Comparison of ENCODE assay signal across 32 cellular contexts in the genomic region with DNA sequence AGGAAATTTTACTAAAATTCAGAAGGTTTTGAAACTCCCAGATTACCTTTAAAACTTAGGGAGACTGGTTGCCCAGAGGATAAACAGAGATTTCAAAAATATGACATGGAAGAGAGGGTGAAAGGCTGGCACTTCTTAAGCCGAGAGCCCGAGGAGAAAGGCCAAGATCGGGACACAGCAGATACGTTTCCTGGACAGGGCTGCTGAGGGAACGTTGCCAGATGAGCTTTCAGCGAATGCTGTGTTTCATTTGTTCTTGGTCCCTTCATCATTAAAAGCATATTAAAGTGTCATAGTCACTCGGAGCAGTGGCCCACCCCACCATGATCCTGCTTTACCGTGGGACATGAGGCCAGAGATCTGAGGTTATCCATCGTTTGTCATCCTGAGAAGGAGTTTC. TPM values are rescaled to one million over a fixed set of nuclear protein-coding genes. Genes with fewer than 3 reads are reported as not detected.
"Had no signal": no experiment of that assay in that cellular context is flagged by ENCODE, and none has a peak within 500 bp of the region (broad histone marks: within the 10 kb centered on the region; RNA-seq: fewer than 3 reads in every experiment).

No MANE protein-coding gene starts in this region.

- H3K4me3 Mint-ChIP-seq: activated CD4-positive, alpha-beta memory T cell treated with anti-CD3 and anti-CD28 coated beads for 36 hours; activated CD4-positive, alpha-beta T cell treated with anti-CD3 and anti-CD28 coated beads for 36 hours; activated CD4-positive, alpha-beta T cell treated with anti-CD3 and anti-CD28 coated beads, Interleukin-2, amount 10 ng/mL, durations not matched to agents 24 days and 14 days; activated CD8-positive, alpha-beta memory T cell treated with anti-CD3 and anti-CD28 coated beads, Interleukin-2, amount 10 ng/mL, durations not matched to agents 7 days and 5 days; activated CD8-positive, alpha-beta T cell treated with anti-CD3 and anti-CD28 coated beads, Interleukin-2, amount 10 ng/mL, durations not matched to agents 7 days and 5 days; activated naive CD4-positive, alpha-beta T cell treated with anti-CD3 and anti-CD28 coated beads, Interleukin-2, amount 10 ng/mL, durations not matched to agents 7 days and 5 days; activated naive CD8-positive, alpha-beta T cell treated with anti-CD3 and anti-CD28 coated beads, Interleukin-2, amount 10 ng/mL, durations not matched to agents 7 days and 5 days; activated T-helper 1 cell treated with anti-CD3 and anti-CD28 coated beads, Interleukin-12 subunit alpha, Interleukin-12 subunit beta, Interleukin-2, Interleukin-4 antibody, amounts not matched to agents 30 ng/mL and 10 ng/mL and 1 ng/mL, durations not matched to agents 14 hours and 24 hours and 36 hours; brain; central memory CD8-positive, alpha-beta T cell; dendritic cell treated with granulocyte-macrophage colony-stimulating factor and Interleukin-4, amounts not matched to agents 40 ng/mL and 50 ng/mL, for 4 days; endodermal cell had no signal

- H3K36me3 Mint-ChIP-seq: activated CD4-positive, alpha-beta memory T cell treated with anti-CD3 and anti-CD28 coated beads for 36 hours; activated CD8-positive, alpha-beta memory T cell treated with anti-CD3 and anti-CD28 coated beads, Interleukin-2, amount 10 ng/mL, durations not matched to agents 7 days and 5 days; activated naive CD4-positive, alpha-beta T cell treated with anti-CD3 and anti-CD28 coated beads, Interleukin-2, amount 10 ng/mL, durations not matched to agents 7 days and 5 days; activated naive CD4-positive, alpha-beta T cell treated with anti-CD3 and anti-CD28 coated beads, Interleukin-2, amount 50 U/mL, for 72 hours; activated naive CD8-positive, alpha-beta T cell treated with anti-CD3 and anti-CD28 coated beads, Interleukin-2, amount 10 ng/mL, durations not matched to agents 7 days and 5 days; brain had no signal

- H3K9me3 Mint-ChIP-seq: activated CD4-positive, alpha-beta memory T cell treated with anti-CD3 and anti-CD28 coated beads for 36 hours; activated CD4-positive, alpha-beta T cell treated with anti-CD3 and anti-CD28 coated beads, Interleukin-2, amount 10 ng/mL, durations not matched to agents 24 days and 14 days; activated naive CD4-positive, alpha-beta T cell treated with anti-CD3 and anti-CD28 coated beads, Interleukin-2, amount 10 ng/mL, durations not matched to agents 7 days and 5 days; activated naive CD4-positive, alpha-beta T cell treated with anti-CD3 and anti-CD28 coated beads, Interleukin-2, amount 50 U/mL, for 72 hours; activated naive CD8-positive, alpha-beta T cell treated with anti-CD3 and anti-CD28 coated beads, Interleukin-2, amount 10 ng/mL, durations not matched to agents 7 days and 5 days; activated T-helper 1 cell treated with anti-CD3 and anti-CD28 coated beads, Interleukin-12 subunit alpha, Interleukin-12 subunit beta, Interleukin-2, Interleukin-4 antibody, amounts not matched to agents 30 ng/mL and 10 ng/mL and 1 ng/mL, durations not matched to agents 14 hours and 24 hours and 36 hours; central memory CD8-positive, alpha-beta T cell; dendritic cell treated with granulocyte-macrophage colony-stimulating factor and Interleukin-4, amounts not matched to agents 40 ng/mL and 50 ng/mL, for 4 days; endodermal cell had no signal

- H3K27me3 Mint-ChIP-seq: brain; dendritic cell treated with granulocyte-macrophage colony-stimulating factor and Interleukin-4, amounts not matched to agents 40 ng/mL and 50 ng/mL, for 4 days had no signal

- H3K4me1 Mint-ChIP-seq: activated CD4-positive, alpha-beta T cell treated with anti-CD3 and anti-CD28 coated beads for 36 hours; activated CD4-positive, alpha-beta T cell treated with anti-CD3 and anti-CD28 coated beads, Interleukin-2, amount 10 ng/mL, durations not matched to agents 24 days and 14 days; activated CD8-positive, alpha-beta memory T cell treated with anti-CD3 and anti-CD28 coated beads, Interleukin-2, amount 10 ng/mL, durations not matched to agents 7 days and 5 days; activated naive CD4-positive, alpha-beta T cell treated with anti-CD3 and anti-CD28 coated beads, Interleukin-2, amount 10 ng/mL, durations not matched to agents 7 days and 5 days; activated naive CD8-positive, alpha-beta T cell treated with anti-CD3 and anti-CD28 coated beads, Interleukin-2, amount 10 ng/mL, durations not matched to agents 7 days and 5 days; central memory CD8-positive, alpha-beta T cell; endodermal cell had no signal

- H3K9me3 ChIP-seq: ascending aorta, breast epithelium, gastroesophageal sphincter had no signal

- DNase-seq: activated CD4-positive, alpha-beta memory T cell treated with anti-CD3 and anti-CD28 coated beads for 36 hours; activated CD4-positive, alpha-beta T cell treated with anti-CD3 and anti-CD28 coated beads for 36 hours; activated CD4-positive, alpha-beta T cell treated with anti-CD3 and anti-CD28 coated beads, Interleukin-2, amount 10 ng/mL, durations not matched to agents 24 days and 14 days; activated CD4-positive, CD25-positive, alpha-beta regulatory T cell; activated CD4-positive, CD25-positive, alpha-beta regulatory T cell treated with anti-CD3 and anti-CD28 coated beads, Interleukin-2, amount 50 U/mL, for 72 hours; activated CD8-positive, alpha-beta memory T cell treated with anti-CD3 and anti-CD28 coated beads, Interleukin-2, amount 10 ng/mL, durations not matched to agents 7 days and 5 days; activated CD8-positive, alpha-beta memory T cell treated with anti-CD3 and anti-CD28 coated beads, Interleukin-2, amount 50 U/mL, for 4 hours; activated CD8-positive, alpha-beta T cell treated with anti-CD3 and anti-CD28 coated beads, Interleukin-2, amount 10 ng/mL, durations not matched to agents 7 days and 5 days; activated gamma-delta T cell; activated naive CD4-positive, alpha-beta T cell; activated naive CD4-positive, alpha-beta T cell treated with anti-CD3 and anti-CD28 coated beads, Interleukin-2, amount 10 ng/mL, durations not matched to agents 7 days and 5 days; activated naive CD8-positive, alpha-beta T cell treated with anti-CD3 and anti-CD28 coated beads, Interleukin-2, amount 10 ng/mL, durations not matched to agents 7 days and 5 days; activated T-cell treated with anti-CD3 and anti-CD28 coated beads, Interleukin-2, amount 50 U/mL, for 1 hour; activated T-cell treated with anti-CD3 and anti-CD28 coated beads, Interleukin-2, amount 50 U/mL, for 48 hours; dorsolateral prefrontal cortex; effector memory CD4-positive, alpha-beta T cell; endodermal cell; foreskin melanocyte; T-helper 2 cell had no signal

- ATAC-seq: activated CD4-positive, alpha-beta T cell treated with anti-CD3 and anti-CD28 coated beads for 36 hours; activated CD8-positive, alpha-beta memory T cell treated with anti-CD3 and anti-CD28 coated beads, Interleukin-2, amount 10 ng/mL, durations not matched to agents 7 days and 5 days; activated CD8-positive, alpha-beta T cell treated with anti-CD3 and anti-CD28 coated beads, Interleukin-2, amount 10 ng/mL, durations not matched to agents 7 days and 5 days; activated naive CD4-positive, alpha-beta T cell treated with anti-CD3 and anti-CD28 coated beads, Interleukin-2, amount 50 U/mL, for 72 hours; esophagus mucosa; gastroesophageal sphincter had no signal

- H3K4me3 ChIP-seq: ascending aorta, breast epithelium, cardiac muscle cell, coronary artery, dorsolateral prefrontal cortex, gastroesophageal sphincter had no signal

- H3K27ac ChIP-seq: ascending aorta, breast epithelium, cardiac muscle cell, coronary artery, dorsolateral prefrontal cortex, gastroesophageal sphincter had no signal

- H3K27me3 ChIP-seq: ascending aorta, breast epithelium, cardiac muscle cell, dorsolateral prefrontal cortex, gastroesophageal sphincter had no signal

- H3K27ac Mint-ChIP-seq: activated CD4-positive, alpha-beta memory T cell treated with anti-CD3 and anti-CD28 coated beads for 36 hours; activated CD4-positive, alpha-beta T cell treated with anti-CD3 and anti-CD28 coated beads for 36 hours; activated CD4-positive, alpha-beta T cell treated with anti-CD3 and anti-CD28 coated beads, Interleukin-2, amount 10 ng/mL, durations not matched to agents 24 days and 14 days; activated CD8-positive, alpha-beta memory T cell treated with anti-CD3 and anti-CD28 coated beads, Interleukin-2, amount 10 ng/mL, durations not matched to agents 7 days and 5 days; activated CD8-positive, alpha-beta T cell treated with anti-CD3 and anti-CD28 coated beads, Interleukin-2, amount 10 ng/mL, durations not matched to agents 7 days and 5 days; activated naive CD4-positive, alpha-beta T cell treated with anti-CD3 and anti-CD28 coated beads, Interleukin-2, amount 10 ng/mL, durations not matched to agents 7 days and 5 days; activated naive CD4-positive, alpha-beta T cell treated with anti-CD3 and anti-CD28 coated beads, Interleukin-2, amount 50 U/mL, for 72 hours; activated naive CD8-positive, alpha-beta T cell treated with anti-CD3 and anti-CD28 coated beads, Interleukin-2, amount 10 ng/mL, durations not matched to agents 7 days and 5 days; activated T-helper 1 cell treated with anti-CD3 and anti-CD28 coated beads, Interleukin-12 subunit alpha, Interleukin-12 subunit beta, Interleukin-2, Interleukin-4 antibody, amounts not matched to agents 30 ng/mL and 10 ng/mL and 1 ng/mL, durations not matched to agents 14 hours and 24 hours and 36 hours; brain; dendritic cell treated with granulocyte-macrophage colony-stimulating factor and Interleukin-4, amounts not matched to agents 40 ng/mL and 50 ng/mL, for 4 days; endodermal cell had no signal

- H3K4me1 ChIP-seq: ascending aorta, breast epithelium, gastroesophageal sphincter had no signal

RNA-seq across cellular contexts. Expression of gene STOX2, which starts 37.9 kb away (rescaled TPM):
- total RNA-seq: activated CD4-positive, alpha-beta memory T cell treated with anti-CD3 and anti-CD28 coated beads for 36 hours; activated CD4-positive, alpha-beta T cell treated with anti-CD3 and anti-CD28 coated beads for 36 hours; activated CD4-positive, alpha-beta T cell treated with anti-CD3 and anti-CD28 coated beads, Interleukin-2, amount 10 ng/mL, durations not matched to agents 24 days and 14 days; activated CD8-positive, alpha-beta memory T cell treated with anti-CD3 and anti-CD28 coated beads for 36 hours; activated CD8-positive, alpha-beta memory T cell treated with anti-CD3 and anti-CD28 coated beads, Interleukin-2, amount 10 ng/mL, durations not matched to agents 7 days and 5 days; activated CD8-positive, alpha-beta T cell treated with anti-CD3 and anti-CD28 coated beads, Interleukin-2, amount 10 ng/mL, durations not matched to agents 7 days and 5 days; activated naive CD4-positive, alpha-beta T cell treated with anti-CD3 and anti-CD28 coated beads, Interleukin-2, amount 50 U/mL, for 72 hours; activated naive CD8-positive, alpha-beta T cell treated with anti-CD3 and anti-CD28 coated beads, Interleukin-2, amount 10 ng/mL, durations not matched to agents 7 days and 5 days; activated T-helper 1 cell treated with anti-CD3 and anti-CD28 coated beads, Interleukin-12 subunit alpha, Interleukin-12 subunit beta, Interleukin-2, Interleukin-4 antibody, amounts not matched to agents 30 ng/mL and 10 ng/mL and 1 ng/mL, durations not matched to agents 14 hours and 24 hours and 36 hours; T-helper 1 cell treated with Interleukin-12 subunit alpha and Interleukin-12 subunit beta and Interleukin-4 antibody, amounts not matched to agents 30 ng/mL and 1 ng/mL, for 36 hours had no signal
